16 cellular contexts compared by ENCODE assay signal in the genomic region with DNA sequence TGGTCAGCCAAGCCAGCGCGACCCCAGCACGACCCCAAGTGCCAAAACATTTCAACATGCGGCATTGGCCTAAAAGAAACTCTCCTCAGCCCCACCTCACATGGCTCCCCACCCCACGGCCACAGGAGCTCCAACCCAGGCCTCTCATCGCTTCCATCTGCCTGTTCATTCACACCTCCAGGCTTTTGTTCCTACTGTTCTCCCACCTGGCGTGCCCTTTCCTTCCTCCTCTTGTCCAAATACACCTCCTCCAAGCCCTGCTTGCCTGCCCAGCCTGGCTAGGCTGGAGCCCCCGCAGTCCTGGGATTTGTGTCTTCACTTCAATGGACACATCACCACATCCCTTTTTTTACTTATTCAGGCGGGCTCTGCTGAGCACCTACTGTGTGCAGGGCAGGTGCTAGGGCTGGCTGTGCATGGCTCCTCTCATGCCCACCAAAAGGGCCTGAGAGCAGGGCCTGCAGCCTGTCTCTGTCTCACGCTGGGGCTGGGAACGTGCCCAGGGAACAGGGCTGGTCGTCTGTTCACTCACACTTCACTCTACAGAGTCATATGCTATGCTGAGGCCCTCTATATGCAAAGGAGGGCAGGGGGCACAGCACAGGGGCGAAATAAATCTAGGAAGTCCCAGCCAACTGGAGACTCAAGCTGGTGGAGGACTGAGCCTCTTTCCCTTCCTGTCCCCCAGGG.
DNase-seq lines count a peak whose midpoint lies in the region; ATAC-seq and TF ChIP-seq lines count a peak whose summit lies in the region.
"Had no signal": no experiment of that assay in that cellular context is flagged by ENCODE, and none has a peak within 500 bp of the region (broad histone marks: within the 10 kb centered on the region; RNA-seq: fewer than 3 reads in every experiment).

No MANE protein-coding gene starts in this region.

- H3K4ac ChIP-seq in IMR-90 (ENCODE audit: low read depth, low read length) (no peak overlapping the region), mesenchymal stem cell (ENCODE audit: low read depth in 1 of 2, low read length in 2 of 2) (no peak overlapping the region)

- H4K8ac ChIP-seq in IMR-90 (ENCODE audit: low read depth in 2 of 2, low read length in 2 of 2) (no peak overlapping the region), mesenchymal stem cell (ENCODE audit: low read length) (no peak overlapping the region)

- H3K9me1 ChIP-seq in IMR-90 (ENCODE audit: insufficient read depth, low read length), result no peaks in the 10 kb centered on the region

- BruUV-seq in IMR-90 (replicated peaks; lab: Mats Ljungman, UMichigan), result no TSS peak

- H3K18ac ChIP-seq in IMR-90 (ENCODE audit: low read depth, low read length), result no peak overlapping the region
- no peak overlapping the region for H3K18ac ChIP-seq in mesenchymal stem cell (ENCODE audit: low read depth in 1 of 2, low read length in 2 of 2)

- H3K9ac ChIP-seq in IMR-90 (ENCODE audit: low read depth, low read length) (no peak overlapping the region), NT2/D1 (ENCODE audit: insufficient read length, low read depth) (peak overlapping the region; percentile 57), mesenchymal stem cell (ENCODE audit: low read length) (no peak overlapping the region)

- no peak overlapping the region for H2BK15ac ChIP-seq in IMR-90 (ENCODE audit: low read depth, low read length)
- no peak overlapping the region for H2BK15ac ChIP-seq in mesenchymal stem cell (ENCODE audit: low read depth, poor library complexity, severe bottlenecking)

- H3K56ac ChIP-seq in IMR-90 (ENCODE audit: extremely low read depth, insufficient read depth, low read length), result no peak overlapping the region

- H3K27ac ChIP-seq in IMR-90 (ENCODE audit: insufficient read depth, low read length), result no peak overlapping the region
- no peak overlapping the region for H3K27ac ChIP-seq in mesenchymal stem cell (ENCODE audit: low read length, poor library complexity, severe bottlenecking)
- H3K27ac ChIP-seq in spleen, result no peak overlapping the region
- H3K27ac ChIP-seq: Peyer's patch had no signal

- H4K91ac ChIP-seq in IMR-90 (ENCODE audit: insufficient read depth, low read depth, low read length) (no peak overlapping the region), mesenchymal stem cell (ENCODE audit: low read length) (no peak overlapping the region)

- no peak overlapping the region for H2BK20ac ChIP-seq in IMR-90 (ENCODE audit: low read depth, low read length)

- TF ChIP-seq RAD21 in IMR-90 (IDR thresholded peaks at IDR 0.05; ENCODE audit: low read length), result no peak

- dilution Hi-C loops in IMR-90 (cut with HindIII; ENCODE audit: low sequenced_read_pairs, unreplicated experiment), result no loop called here

- no peak for TF ChIP-seq POLR2A in IMR-90 (IDR thresholded peaks at IDR 0.05; ENCODE audit: low read depth, low read length)
- TF ChIP-seq POLR2A in spleen (IDR thresholded peaks at IDR 0.05), result no peak

- ATAC-seq in IMR-90 (ENCODE audit: low read depth), result no peak
- ATAC-seq in WTC11, result no peak
- ATAC-seq: HepG2, Right ventricle myocardium inferior had no signal

- H3K23ac ChIP-seq in IMR-90 (ENCODE audit: low read depth, low read length) (no peak overlapping the region), mesenchymal stem cell (ENCODE audit: low read length in 2 of 2) (no peak overlapping the region)

- POLR2A ChIA-PET in IMR-90 (lab: Charles Lee; ENCODE audit: unreplicated experiment), result no interaction called here
- POLR2A ChIA-PET in WTC11 (lab: Charles Lee), result no interaction called here

- H4K5ac ChIP-seq in IMR-90 (ENCODE audit: low read depth, low read length), result no peak overlapping the region

- H3K27me3 Mint-ChIP-seq in WTC11 (ENCODE audit: low read depth), result no peaks in the 10 kb centered on the region

- no peaks in the 10 kb centered on the region for H4K20me1 ChIP-seq in IMR-90 (ENCODE audit: insufficient read depth, low read length)

- CTCF ChIA-PET in IMR-90 (lab: Yijun Ruan, JAX), result no interaction called here
- CTCF ChIA-PET in WTC11 (lab: Charles Lee), result interaction anchor here (1.2 to 3.7 kb wide), 3 partner anchors 22 to 30 kb away, joined by 5 to 16 read pairs (median 6); no protein-coding TSS in a partner anchor

- H3K4me3 Mint-ChIP-seq in WTC11, result no peak overlapping the region

- no peaks in the 10 kb centered on the region for H3K9me3 ChIP-seq in IMR-90 (ENCODE audit: control insufficient read depth, insufficient read depth, low read length)
- no peaks in the 10 kb centered on the region for H3K9me3 ChIP-seq in NT2/D1 (ENCODE audit: insufficient read depth, low read length)
- H3K9me3 ChIP-seq in mesenchymal stem cell (ENCODE audit: control insufficient read depth, low read length), result no peaks in the 10 kb centered on the region
- no peaks in the 10 kb centered on the region for H3K9me3 ChIP-seq in spleen
- H3K9me3 ChIP-seq: Peyer's patch had no signal

- peaks cover 3% of the 10 kb centered on the region for H3K36me3 Mint-ChIP-seq in WTC11

- 40% methylated on average over 7 of the region's 13 CpGs; no CpG with 5 or more reads in 1 of the 2 experiments for WGBS in IMR-90 (ENCODE audit: extremely low coverage in 2 of 2, insufficient read length in 1 of 2), 2 experiments
- 72% methylated on average over 13 of the region's 13 CpGs for WGBS in mesenchymal stem cell
- WGBS in spleen, 5 donors, result 59 to 82% (median 75%) methylated on average over 10 to 13 of the region's 13 CpGs

- H3K4me1 ChIP-seq in IMR-90 (ENCODE audit: control insufficient read depth, insufficient read depth, low read length) (no peaks in the 10 kb centered on the region), NT2/D1 (ENCODE audit: insufficient read depth, insufficient read length) (peaks cover 26% of the 10 kb centered on the region), mesenchymal stem cell (ENCODE audit: control insufficient read depth, insufficient read depth, low read depth, low read length) (no peaks in the 10 kb centered on the region), spleen (no peaks in the 10 kb centered on the region)
- H3K4me1 ChIP-seq: Peyer's patch had no signal

- H3K4me1 Mint-ChIP-seq in WTC11, result peaks cover 19% of the 10 kb centered on the region

- H2BK120ac ChIP-seq in IMR-90 (ENCODE audit: low read depth, low read length) (no peak overlapping the region), mesenchymal stem cell (ENCODE audit: low read depth, low read length) (no peak overlapping the region)

- H3K27ac Mint-ChIP-seq in WTC11, result no peak overlapping the region

- H3K14ac ChIP-seq in IMR-90 (replicated peaks; ENCODE audit: low read depth, low read length) (no peak overlapping the region), mesenchymal stem cell (ENCODE audit: low read length in 2 of 2) (peak overlapping the region in 1 of 2 experiments; percentile 28)

- no peaks in the 10 kb centered on the region for H3K9me3 Mint-ChIP-seq in WTC11

- H2BK5ac ChIP-seq in IMR-90 (ENCODE audit: low read depth, low read length, poor library complexity, severe bottlenecking) (no peak overlapping the region), mesenchymal stem cell (ENCODE audit: low read depth, low read length, poor library complexity, severe bottlenecking) (peak overlapping the region; percentile 21)

- TF ChIP-seq CTCF in IMR-90 (conservative IDR thresholded peaks at IDR 0.05; ENCODE audit: low read depth, low read length) (no peak), spleen (IDR thresholded peaks at IDR 0.05 in 8 of 11, conservative IDR thresholded peaks at IDR 0.05 in 3 of 11) (no peak), WTC11 (IDR thresholded peaks at IDR 0.05) (no peak)

- in situ Hi-C loops in IMR-90 (cut with MboI; ENCODE audit: low sequenced_read_pairs), result no loop called here

- H2BK12ac ChIP-seq in mesenchymal stem cell (ENCODE audit: low read length in 2 of 2), result no peak overlapping the region

- H3K79me1 ChIP-seq in IMR-90 (ENCODE audit: low read depth in 1 of 2, low read length in 2 of 2) (no peaks in the 10 kb centered on the region), mesenchymal stem cell (replicated peaks; ENCODE audit: low read length, poor library complexity, severe bottlenecking) (no peaks in the 10 kb centered on the region)

- peaks cover 35% of the 10 kb centered on the region for H3K27me3 ChIP-seq in IMR-90 (ENCODE audit: control insufficient read depth, insufficient read depth, low read length)
- H3K27me3 ChIP-seq in NT2/D1 (ENCODE audit: insufficient read depth, insufficient read length), result no peaks in the 10 kb centered on the region
- H3K27me3 ChIP-seq in mesenchymal stem cell (ENCODE audit: control insufficient read depth in 1 of 2, insufficient read depth in 1 of 2, low read length in 2 of 2), result peaks cover 43 to 68% of the 10 kb centered on the region in 2 experiments
- peaks cover 0 to 8% (median 0%) of the 10 kb centered on the region in 7 donors for H3K27me3 ChIP-seq in spleen (replicated peaks in 1 of 7)
- H3K27me3 ChIP-seq: Peyer's patch had no signal

- H2AFZ ChIP-seq in IMR-90 (replicated peaks; ENCODE audit: low read length, poor library complexity), result no peak overlapping the region
- no peak overlapping the region for H2AFZ ChIP-seq in mesenchymal stem cell (ENCODE audit: low read depth, low read length)

- H3K4me2 ChIP-seq in IMR-90 (ENCODE audit: low read depth, low read length), result no peak overlapping the region
- H3K4me2 ChIP-seq in mesenchymal stem cell (ENCODE audit: low read length, poor library complexity, severe bottlenecking), result no peak overlapping the region

- DNase-seq in NCI-H2171 treated with DMSO at 0.1 percent for 48 hours (lab: John Stamatoyannopoulos, UW) (peak; percentile 9), NCI-H2171 (lab: John Stamatoyannopoulos, UW) (no peak), IMR-90 (no peak), NT2/D1 (ENCODE audit: low read depth, low spot score) (no peak), mesenchymal stem cell (no peak), spleen (no peak), medulla oblongata (ENCODE audit: extremely low spot score) (no peak), WTC11 (ENCODE audit: low spot score) (no peak)
- DNase-seq: DMS 273 treated with DMSO at 0.1 percent for 48 hours, GOT3, NCI-H1048, NCI-H1694 treated with DMSO at 0.1 percent for 48 hours, NCI-H226, Peyer's patch had no signal

- H3K36me3 ChIP-seq in IMR-90 (ENCODE audit: control insufficient read depth, insufficient read depth, low read length) (no peaks in the 10 kb centered on the region), NT2/D1 (ENCODE audit: insufficient read depth, insufficient read length, low read length) (no peaks in the 10 kb centered on the region), mesenchymal stem cell (ENCODE audit: control insufficient read depth in 1 of 2, insufficient read depth in 2 of 2, low read depth in 1 of 2, low read length in 2 of 2) (no peaks in the 10 kb centered on the region), spleen (no peaks in the 10 kb centered on the region)
- H3K36me3 ChIP-seq: Peyer's patch had no signal

- H2AK5ac ChIP-seq in IMR-90 (ENCODE audit: low read depth, low read length) (no peak overlapping the region), mesenchymal stem cell (ENCODE audit: low read length, severe bottlenecking) (no peak overlapping the region)

- intact Hi-C loops in IMR-90 (cut with micrococcal nuclease) (no loop called here), spleen (cut with DNase I; ENCODE audit: low total_unique reads) (no loop called here)

- peak overlapping the region; percentile 19 for H2AK9ac ChIP-seq in IMR-90 (replicated peaks; ENCODE audit: low read depth, low read length, poor library complexity)

- H3K4me3 ChIP-seq in IMR-90 (ENCODE audit: insufficient read depth, low read depth, low read length) (no peak overlapping the region), NT2/D1 (ENCODE audit: insufficient read length, low read depth) (no peak overlapping the region), mesenchymal stem cell (ENCODE audit: insufficient read depth in 1 of 2, low read depth in 1 of 2, low read length in 2 of 2) (no peak overlapping the region), spleen (no peak overlapping the region)
- H3K4me3 ChIP-seq: Peyer's patch had no signal
